Comparison of ENCODE assay signal across 17 cellular contexts in genomic region chr17:40028595-40028994, GRCh38. TPM values are rescaled to one million over a fixed set of nuclear protein-coding genes. Genes with fewer than 3 reads are reported as not detected.
DNase-seq lines count a peak whose midpoint lies in the region; ATAC-seq and TF ChIP-seq lines count a peak whose summit lies in the region.
"Had no signal": no experiment of that assay in that cellular context is flagged by ENCODE, and none has a peak within 500 bp of the region (broad histone marks: within the 10 kb centered on the region; RNA-seq: fewer than 3 reads in every experiment).

No MANE protein-coding gene starts in this region.

- no peaks in the 10 kb centered on the region for H3K27me3 ChIP-seq in Peyer's patch
- H3K27me3 ChIP-seq: BLaER1 treated with 17β-estradiol and CSF1 and Interleukin-3, amounts not matched to agents 10 nM and 100 nM had no signal

- peaks cover 23% of the 10 kb centered on the region for H3K36me3 Mint-ChIP-seq in central memory CD8-positive, alpha-beta T cell (ENCODE audit: insufficient read depth)
- peaks cover 86% of the 10 kb centered on the region for H3K36me3 Mint-ChIP-seq in stimulated activated effector memory CD8-positive, alpha-beta T cell treated with anti-CD3 and anti-CD28 coated beads, Interleukin-12 subunit alpha, Interleukin-12 subunit beta, amount 100 ng/mL, for 72 hours

- H3K27ac Mint-ChIP-seq in central memory CD8-positive, alpha-beta T cell (ENCODE audit: low read depth), result peak overlapping the region; percentile 46
- peak overlapping the region; percentile 30 for H3K27ac Mint-ChIP-seq in stimulated activated effector memory CD8-positive, alpha-beta T cell treated with anti-CD3 and anti-CD28 coated beads, Interleukin-12 subunit alpha, Interleukin-12 subunit beta, amount 100 ng/mL, for 72 hours
- H3K27ac Mint-ChIP-seq: CD4-positive, alpha-beta T cell; GM23338 had no signal

- no peaks in the 10 kb centered on the region for H3K27me3 Mint-ChIP-seq in central memory CD8-positive, alpha-beta T cell
- H3K27me3 Mint-ChIP-seq: CD4-positive, alpha-beta T cell had no signal

- H3K27ac ChIP-seq in Peyer's patch, result no peak overlapping the region
- H3K27ac ChIP-seq: BLaER1 treated with 17β-estradiol and CSF1 and Interleukin-3, amounts not matched to agents 10 nM and 100 nM had no signal

- H3K9me3 Mint-ChIP-seq in central memory CD8-positive, alpha-beta T cell, result no peaks in the 10 kb centered on the region
- H3K9me3 Mint-ChIP-seq in stimulated activated effector memory CD8-positive, alpha-beta T cell treated with anti-CD3 and anti-CD28 coated beads, Interleukin-12 subunit alpha, Interleukin-12 subunit beta, amount 100 ng/mL, for 72 hours, result no peaks in the 10 kb centered on the region
- H3K9me3 Mint-ChIP-seq: CD4-positive, alpha-beta T cell; GM23338; H9 had no signal

- peak; percentile 21 for DNase-seq in D341Med (ENCODE audit: low spot score)
- DNase-seq in NCI-H226, result peak; percentile 0
- no peak for DNase-seq in central memory CD8-positive, alpha-beta T cell (ENCODE audit: low spot score in 2 of 2)
- no peak for DNase-seq in stimulated activated effector memory CD8-positive, alpha-beta T cell treated with anti-CD3 and anti-CD28 coated beads, Interleukin-12 subunit alpha, Interleukin-12 subunit beta, amount 100 ng/mL, for 72 hours (ENCODE audit: low spot score in 2 of 2)
- DNase-seq in activated naive CD4-positive, alpha-beta T cell treated with anti-CD3 and anti-CD28 coated beads, Interleukin-2, amount 50 U/mL, for 16 hours, result no peak
- no peak for DNase-seq in Peyer's patch
- no peak for DNase-seq in NCI-H1105 treated with DMSO at 0.1 percent for 48 hours (lab: John Stamatoyannopoulos, UW)
- DNase-seq: ACHN; Calu3; CD4-positive, alpha-beta T cell; DMS79; H9 had no signal

- TF ChIP-seq POLR2A in Peyer's patch (IDR thresholded peaks at IDR 0.05), result no peak

- H3K4me3 Mint-ChIP-seq in central memory CD8-positive, alpha-beta T cell, result no peak overlapping the region
- no peak overlapping the region for H3K4me3 Mint-ChIP-seq in stimulated activated effector memory CD8-positive, alpha-beta T cell treated with anti-CD3 and anti-CD28 coated beads, Interleukin-12 subunit alpha, Interleukin-12 subunit beta, amount 100 ng/mL, for 72 hours
- H3K4me3 Mint-ChIP-seq: CD4-positive, alpha-beta T cell; GM23338; H9 had no signal

- peaks cover 0 to 79% (median 0%) of the 10 kb centered on the region in 3 donors for H3K36me3 ChIP-seq in Peyer's patch

- H3K4me1 Mint-ChIP-seq in central memory CD8-positive, alpha-beta T cell, result peaks cover 20% of the 10 kb centered on the region
- H3K4me1 Mint-ChIP-seq in stimulated activated effector memory CD8-positive, alpha-beta T cell treated with anti-CD3 and anti-CD28 coated beads, Interleukin-12 subunit alpha, Interleukin-12 subunit beta, amount 100 ng/mL, for 72 hours, result peaks cover 23% of the 10 kb centered on the region

- H3K9me3 ChIP-seq in Peyer's patch, result no peaks in the 10 kb centered on the region
- H3K9me3 ChIP-seq: BLaER1 treated with 17β-estradiol and CSF1 and Interleukin-3, amounts not matched to agents 10 nM and 100 nM had no signal

- no peak for TF ChIP-seq CTCF in Peyer's patch (IDR thresholded peaks at IDR 0.05)

- peaks cover 0 to 29% (median 1%) of the 10 kb centered on the region in 4 donors for H3K4me1 ChIP-seq in Peyer's patch

- no peak overlapping the region for H3K4me3 ChIP-seq in Peyer's patch
- H3K4me3 ChIP-seq: BLaER1 treated with 17β-estradiol and CSF1 and Interleukin-3, amounts not matched to agents 10 nM and 100 nM; GM23338 had no signal

- ATAC-seq in central memory CD8-positive, alpha-beta T cell (replicated peaks; ENCODE audit: extremely low read depth, poor library complexity, severe bottlenecking), result no peak
- ATAC-seq in stimulated activated effector memory CD8-positive, alpha-beta T cell treated with anti-CD3 and anti-CD28 coated beads, Interleukin-12 subunit alpha, Interleukin-12 subunit beta, amount 100 ng/mL, for 72 hours, result no peak
- ATAC-seq: GM23338 had no signal

RNA-seq across cellular contexts. Expression of gene CSF3, which starts 13.4 kb away (rescaled TPM):
- total RNA-seq in Peyer's patch, result not detected
- total RNA-seq: A172; CD4-positive, alpha-beta T cell; G401; GM23338; H9; HT1080 had no signal

RNA-seq across cellular contexts. Expression of gene MED24, which starts 25.6 kb away (rescaled TPM):
- 100 to 1,000 TPM in 3 of 4 donors, 10 to 100 TPM in 1; 77.9 to 176 (median 146) TPM for total RNA-seq in Peyer's patch

RNA-seq across cellular contexts. Expression of gene THRA, which starts 34.2 kb away (rescaled TPM):
- total RNA-seq in Peyer's patch, result 10 to 100 TPM; 43.4 to 80.5 (median 68.5) TPM

RNA-seq across cellular contexts. Expression of gene PSMD3, which starts 48.0 kb away (rescaled TPM):
- 10 to 100 TPM; 65.2 to 87.9 (median 73.7) TPM for total RNA-seq in Peyer's patch

Comparison
In these comparisons a context has a peak if more than half of its experiments do, and no peak if none do; other contexts are left out.
1. DNase-seq: peak in D341Med (single experiment) and NCI-H226 (single experiment); none in central memory CD8-positive, alpha-beta T cell (0 of 2), stimulated activated effector memory CD8-positive, alpha-beta T cell treated with anti-CD3 and anti-CD28 coated beads, Interleukin-12 subunit alpha, Interleukin-12 subunit beta, amount 100 ng/mL, for 72 hours (0 of 2), activated naive CD4-positive, alpha-beta T cell treated with anti-CD3 and anti-CD28 coated beads, Interleukin-2, amount 50 U/mL, for 16 hours (single experiment), Peyer's patch (0 of 3) and NCI-H1105 treated with DMSO at 0.1 percent for 48 hours (single experiment).